Comparison of ENCODE assay signal across 3 cellular contexts in the genomic region with DNA sequence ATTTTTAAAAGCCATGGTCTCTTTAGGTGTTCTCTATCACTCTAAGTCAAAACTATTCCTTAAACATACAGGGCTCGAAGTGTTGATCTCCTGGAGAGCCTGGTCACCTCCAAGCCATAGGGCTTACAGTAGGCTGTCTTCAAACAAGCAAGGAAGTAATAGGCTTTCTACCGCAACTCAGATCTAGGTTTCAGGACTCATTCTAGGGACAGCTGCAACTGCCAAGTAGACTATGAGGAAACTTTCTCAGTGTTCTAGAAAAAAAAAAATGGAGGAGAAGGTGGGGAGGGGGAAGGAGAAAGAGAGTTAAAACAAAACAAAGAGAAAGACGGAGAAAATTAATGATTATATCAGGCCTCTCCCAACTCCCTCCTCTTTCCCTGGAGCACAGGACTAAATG.
TF ChIP-seq lines count a peak whose summit lies in the region.

No MANE protein-coding gene starts in this region.

TF ChIP-seq in SK-N-SH, 30 proteins besides CTCF, POLR2A, EP300 and RAD21 (continued from another document):
- TF ChIP-seq, protein P1, sequence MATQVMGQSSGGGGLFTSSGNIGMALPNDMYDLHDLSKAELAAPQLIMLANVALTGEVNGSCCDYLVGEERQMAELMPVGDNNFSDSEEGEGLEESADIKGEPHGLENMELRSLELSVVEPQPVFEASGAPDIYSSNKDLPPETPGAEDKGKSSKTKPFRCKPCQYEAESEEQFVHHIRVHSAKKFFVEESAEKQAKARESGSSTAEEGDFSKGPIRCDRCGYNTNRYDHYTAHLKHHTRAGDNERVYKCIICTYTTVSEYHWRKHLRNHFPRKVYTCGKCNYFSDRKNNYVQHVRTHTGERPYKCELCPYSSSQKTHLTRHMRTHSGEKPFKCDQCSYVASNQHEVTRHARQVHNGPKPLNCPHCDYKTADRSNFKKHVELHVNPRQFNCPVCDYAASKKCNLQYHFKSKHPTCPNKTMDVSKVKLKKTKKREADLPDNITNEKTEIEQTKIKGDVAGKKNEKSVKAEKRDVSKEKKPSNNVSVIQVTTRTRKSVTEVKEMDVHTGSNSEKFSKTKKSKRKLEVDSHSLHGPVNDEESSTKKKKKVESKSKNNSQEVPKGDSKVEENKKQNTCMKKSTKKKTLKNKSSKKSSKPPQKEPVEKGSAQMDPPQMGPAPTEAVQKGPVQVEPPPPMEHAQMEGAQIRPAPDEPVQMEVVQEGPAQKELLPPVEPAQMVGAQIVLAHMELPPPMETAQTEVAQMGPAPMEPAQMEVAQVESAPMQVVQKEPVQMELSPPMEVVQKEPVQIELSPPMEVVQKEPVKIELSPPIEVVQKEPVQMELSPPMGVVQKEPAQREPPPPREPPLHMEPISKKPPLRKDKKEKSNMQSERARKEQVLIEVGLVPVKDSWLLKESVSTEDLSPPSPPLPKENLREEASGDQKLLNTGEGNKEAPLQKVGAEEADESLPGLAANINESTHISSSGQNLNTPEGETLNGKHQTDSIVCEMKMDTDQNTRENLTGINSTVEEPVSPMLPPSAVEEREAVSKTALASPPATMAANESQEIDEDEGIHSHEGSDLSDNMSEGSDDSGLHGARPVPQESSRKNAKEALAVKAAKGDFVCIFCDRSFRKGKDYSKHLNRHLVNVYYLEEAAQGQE (IDR thresholded peaks at IDR 0.05; ENCODE audit: low read depth, low read length): 0 out of 2 replicates have a peak, but pooled peaks have one; percentile 38

TF ChIP-seq in SK-N-SH treated with all-trans-retinoic acid at 6 μM for 48 hours, 23 proteins besides CTCF, POLR2A, EP300 and RAD21 (continued from another document):
- TF ChIP-seq, protein P2, sequence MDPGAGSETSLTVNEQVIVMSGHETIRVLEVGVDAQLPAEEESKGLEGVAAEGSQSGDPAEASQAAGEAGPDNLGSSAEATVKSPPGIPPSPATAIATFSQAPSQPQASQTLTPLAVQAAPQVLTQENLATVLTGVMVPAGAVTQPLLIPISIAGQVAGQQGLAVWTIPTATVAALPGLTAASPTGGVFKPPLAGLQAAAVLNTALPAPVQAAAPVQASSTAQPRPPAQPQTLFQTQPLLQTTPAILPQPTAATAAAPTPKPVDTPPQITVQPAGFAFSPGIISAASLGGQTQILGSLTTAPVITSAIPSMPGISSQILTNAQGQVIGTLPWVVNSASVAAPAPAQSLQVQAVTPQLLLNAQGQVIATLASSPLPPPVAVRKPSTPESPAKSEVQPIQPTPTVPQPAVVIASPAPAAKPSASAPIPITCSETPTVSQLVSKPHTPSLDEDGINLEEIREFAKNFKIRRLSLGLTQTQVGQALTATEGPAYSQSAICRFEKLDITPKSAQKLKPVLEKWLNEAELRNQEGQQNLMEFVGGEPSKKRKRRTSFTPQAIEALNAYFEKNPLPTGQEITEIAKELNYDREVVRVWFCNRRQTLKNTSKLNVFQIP (CRISPR knock-in tag; IDR thresholded peaks at IDR 0.05; ENCODE audit: borderline replicate concordance, low read depth): no peak
- TF ChIP-seq ZFP3 (CRISPR knock-in tag; IDR thresholded peaks at IDR 0.05) (no peak), OSR1 (CRISPR knock-in tag; IDR thresholded peaks at IDR 0.05) (no peak), ZC3H10 (CRISPR knock-in tag; IDR thresholded peaks at IDR 0.05) (no peak), ARNTL (CRISPR knock-in tag; IDR thresholded peaks at IDR 0.05; ENCODE audit: borderline replicate concordance, low read depth) (no peak), ZNF565 (CRISPR knock-in tag; conservative IDR thresholded peaks at IDR 0.05; ENCODE audit: low read depth) (no peak)
- TF ChIP-seq, protein P3, sequence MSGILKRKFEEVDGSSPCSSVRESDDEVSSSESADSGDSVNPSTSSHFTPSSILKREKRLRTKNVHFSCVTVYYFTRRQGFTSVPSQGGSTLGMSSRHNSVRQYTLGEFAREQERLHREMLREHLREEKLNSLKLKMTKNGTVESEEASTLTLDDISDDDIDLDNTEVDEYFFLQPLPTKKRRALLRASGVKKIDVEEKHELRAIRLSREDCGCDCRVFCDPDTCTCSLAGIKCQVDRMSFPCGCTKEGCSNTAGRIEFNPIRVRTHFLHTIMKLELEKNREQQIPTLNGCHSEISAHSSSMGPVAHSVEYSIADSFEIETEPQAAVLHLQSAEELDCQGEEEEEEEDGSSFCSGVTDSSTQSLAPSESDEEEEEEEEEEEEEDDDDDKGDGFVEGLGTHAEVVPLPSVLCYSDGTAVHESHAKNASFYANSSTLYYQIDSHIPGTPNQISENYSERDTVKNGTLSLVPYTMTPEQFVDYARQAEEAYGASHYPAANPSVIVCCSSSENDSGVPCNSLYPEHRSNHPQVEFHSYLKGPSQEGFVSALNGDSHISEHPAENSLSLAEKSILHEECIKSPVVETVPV (CRISPR knock-in tag; IDR thresholded peaks at IDR 0.05): no peak
- TF ChIP-seq, protein P4, sequence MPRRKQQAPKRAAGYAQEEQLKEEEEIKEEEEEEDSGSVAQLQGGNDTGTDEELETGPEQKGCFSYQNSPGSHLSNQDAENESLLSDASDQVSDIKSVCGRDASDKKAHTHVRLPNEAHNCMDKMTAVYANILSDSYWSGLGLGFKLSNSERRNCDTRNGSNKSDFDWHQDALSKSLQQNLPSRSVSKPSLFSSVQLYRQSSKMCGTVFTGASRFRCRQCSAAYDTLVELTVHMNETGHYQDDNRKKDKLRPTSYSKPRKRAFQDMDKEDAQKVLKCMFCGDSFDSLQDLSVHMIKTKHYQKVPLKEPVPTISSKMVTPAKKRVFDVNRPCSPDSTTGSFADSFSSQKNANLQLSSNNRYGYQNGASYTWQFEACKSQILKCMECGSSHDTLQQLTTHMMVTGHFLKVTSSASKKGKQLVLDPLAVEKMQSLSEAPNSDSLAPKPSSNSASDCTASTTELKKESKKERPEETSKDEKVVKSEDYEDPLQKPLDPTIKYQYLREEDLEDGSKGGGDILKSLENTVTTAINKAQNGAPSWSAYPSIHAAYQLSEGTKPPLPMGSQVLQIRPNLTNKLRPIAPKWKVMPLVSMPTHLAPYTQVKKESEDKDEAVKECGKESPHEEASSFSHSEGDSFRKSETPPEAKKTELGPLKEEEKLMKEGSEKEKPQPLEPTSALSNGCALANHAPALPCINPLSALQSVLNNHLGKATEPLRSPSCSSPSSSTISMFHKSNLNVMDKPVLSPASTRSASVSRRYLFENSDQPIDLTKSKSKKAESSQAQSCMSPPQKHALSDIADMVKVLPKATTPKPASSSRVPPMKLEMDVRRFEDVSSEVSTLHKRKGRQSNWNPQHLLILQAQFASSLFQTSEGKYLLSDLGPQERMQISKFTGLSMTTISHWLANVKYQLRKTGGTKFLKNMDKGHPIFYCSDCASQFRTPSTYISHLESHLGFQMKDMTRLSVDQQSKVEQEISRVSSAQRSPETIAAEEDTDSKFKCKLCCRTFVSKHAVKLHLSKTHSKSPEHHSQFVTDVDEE (CRISPR knock-in tag; IDR thresholded peaks at IDR 0.05): no peak
TF ChIP-seq in SK-N-SH treated with all-trans-retinoic acid at 6 μM for 48 hours: peak in this region for 0.

TF ChIP-seq in A549, 52 proteins besides CTCF, POLR2A, EP300 and RAD21:
- TF ChIP-seq, protein P1 (IDR thresholded peaks at IDR 0.05): peak; percentile 49; the same call in 1 of the 2 replicates
- no peak for TF ChIP-seq RFX5 (IDR thresholded peaks at IDR 0.05)
